Comparison of ENCODE assay signal across 14 cellular contexts in genomic region chr18:41938445-41938844, GRCh38. TPM values are rescaled to one million over a fixed set of nuclear protein-coding genes. Genes with fewer than 3 reads are reported as not detected.
A peak's percentile ranks its signal among the peaks of the same experiment; 100 is the strongest.
DNase-seq lines count a peak whose midpoint lies in the region; ATAC-seq and TF ChIP-seq lines count a peak whose summit lies in the region.
"Had no signal": no experiment of that assay in that cellular context is flagged by ENCODE, and none has a peak within 500 bp of the region (broad histone marks: within the 10 kb centered on the region; RNA-seq: fewer than 3 reads in every experiment).

No MANE protein-coding gene starts in this region.

- DNase-seq in activated CD8-positive, alpha-beta T cell treated with anti-CD3 and anti-CD28 coated beads for 36 hours = no peak
- DNase-seq in activated CD8-positive, alpha-beta T cell treated with anti-CD3 and anti-CD28 coated beads, Interleukin-2, amount 10 ng/mL, durations not matched to agents 7 days and 5 days = no peak
- DNase-seq in SK-MEL-5 (ENCODE audit: low read depth, low spot score) (peak; percentile 37), fibroblast of pulmonary artery (ENCODE audit: low read depth) (peak; percentile 87), type B pancreatic cell (ENCODE audit: extremely low spot score, unreplicated experiment) (no peak), DMS153 (lab: John Stamatoyannopoulos, UW) (no peak)
- no peak for DNase-seq in stimulated activated CD4-positive, alpha-beta T cell treated with anti-CD3 and anti-CD28 coated beads, Interleukin-2, amount 100 ng/mL, for 48 hours
- DNase-seq: activated CD8-positive, alpha-beta memory T cell treated with anti-CD3 and anti-CD28 coated beads, Interleukin-2, amount 50 U/mL, for 4 hours; T-helper 1 cell; tibial artery had no signal

- H3K4me1 Mint-ChIP-seq in activated CD8-positive, alpha-beta T cell treated with anti-CD3 and anti-CD28 coated beads for 36 hours (ENCODE audit: low read depth) = peaks cover 10% of the 10 kb centered on the region
- peaks cover 11% of the 10 kb centered on the region for H3K4me1 Mint-ChIP-seq in activated CD8-positive, alpha-beta T cell treated with anti-CD3 and anti-CD28 coated beads, Interleukin-2, amount 10 ng/mL, durations not matched to agents 7 days and 5 days (ENCODE audit: low read depth)
- H3K4me1 Mint-ChIP-seq in type B pancreatic cell (ENCODE audit: unreplicated experiment) = peaks cover 26% of the 10 kb centered on the region
- H3K4me1 Mint-ChIP-seq: B cell had no signal

- ATAC-seq in activated CD8-positive, alpha-beta T cell treated with anti-CD3 and anti-CD28 coated beads for 36 hours = peak; percentile 77
- no peak for ATAC-seq in activated CD8-positive, alpha-beta T cell treated with anti-CD3 and anti-CD28 coated beads, Interleukin-2, amount 10 ng/mL, durations not matched to agents 7 days and 5 days
- no peak for ATAC-seq in GM21529 (IDR thresholded peaks at IDR 0.05; ENCODE audit: unreplicated experiment)

- CTCF ChIA-PET in activated CD8-positive, alpha-beta T cell treated with anti-CD3 and anti-CD28 coated beads for 36 hours (lab: Charles Lee) = interaction anchor here (1.0 kb wide), 1 partner anchor 13 kb away, joined by 3 read pairs; no protein-coding TSS in a partner anchor
- CTCF ChIA-PET in activated CD8-positive, alpha-beta T cell treated with anti-CD3 and anti-CD28 coated beads, Interleukin-2, amount 10 ng/mL, durations not matched to agents 7 days and 5 days (lab: Charles Lee) = no interaction called here

- H3K36me3 Mint-ChIP-seq in activated CD8-positive, alpha-beta T cell treated with anti-CD3 and anti-CD28 coated beads for 36 hours (ENCODE audit: low read depth) = no peaks in the 10 kb centered on the region
- no peaks in the 10 kb centered on the region for H3K36me3 Mint-ChIP-seq in activated CD8-positive, alpha-beta T cell treated with anti-CD3 and anti-CD28 coated beads, Interleukin-2, amount 10 ng/mL, durations not matched to agents 7 days and 5 days (ENCODE audit: low read depth)
- no peaks in the 10 kb centered on the region for H3K36me3 Mint-ChIP-seq in type B pancreatic cell

- in situ Hi-C loops in SK-MEL-5 (cut with HindIII; ENCODE audit: low pct_unique_long_range_greater_than_20kb, low sequenced_read_pairs) = no loop called here

- no peaks in the 10 kb centered on the region for H3K9me3 Mint-ChIP-seq in activated CD8-positive, alpha-beta T cell treated with anti-CD3 and anti-CD28 coated beads for 36 hours
- H3K9me3 Mint-ChIP-seq in activated CD8-positive, alpha-beta T cell treated with anti-CD3 and anti-CD28 coated beads, Interleukin-2, amount 10 ng/mL, durations not matched to agents 7 days and 5 days (ENCODE audit: insufficient read depth) = no peaks in the 10 kb centered on the region
- H3K9me3 Mint-ChIP-seq in type B pancreatic cell = no peaks in the 10 kb centered on the region
- H3K9me3 Mint-ChIP-seq: central memory CD8-positive, alpha-beta T cell; nephron had no signal

- H3K27me3 Mint-ChIP-seq in activated CD8-positive, alpha-beta T cell treated with anti-CD3 and anti-CD28 coated beads for 36 hours = peaks cover 12% of the 10 kb centered on the region
- H3K27me3 Mint-ChIP-seq in activated CD8-positive, alpha-beta T cell treated with anti-CD3 and anti-CD28 coated beads, Interleukin-2, amount 10 ng/mL, durations not matched to agents 7 days and 5 days (ENCODE audit: low read depth) = peaks cover 9% of the 10 kb centered on the region
- no peaks in the 10 kb centered on the region for H3K27me3 Mint-ChIP-seq in type B pancreatic cell

- no peak overlapping the region for H3K4me3 ChIP-seq in fibroblast of pulmonary artery (replicated peaks; ENCODE audit: low read depth, low read length)
- H3K4me3 ChIP-seq: tibial artery had no signal

- intact Hi-C loops in activated CD8-positive, alpha-beta T cell treated with anti-CD3 and anti-CD28 coated beads for 36 hours (cut with micrococcal nuclease) = no loop called here

- no peak for TF ChIP-seq CTCF in activated CD8-positive, alpha-beta T cell treated with anti-CD3 and anti-CD28 coated beads for 36 hours (IDR thresholded peaks at IDR 0.05)
- TF ChIP-seq CTCF in fibroblast of pulmonary artery (IDR thresholded peaks at IDR 0.05; ENCODE audit: low read length, missing control alignments) (peak; percentile 18), type B pancreatic cell (conservative IDR thresholded peaks at IDR 0.05) (peak; percentile 16)

- H3K4me3 Mint-ChIP-seq in activated CD8-positive, alpha-beta T cell treated with anti-CD3 and anti-CD28 coated beads for 36 hours = no peak overlapping the region
- H3K4me3 Mint-ChIP-seq in activated CD8-positive, alpha-beta T cell treated with anti-CD3 and anti-CD28 coated beads, Interleukin-2, amount 10 ng/mL, durations not matched to agents 7 days and 5 days = no peak overlapping the region
- no peak overlapping the region for H3K4me3 Mint-ChIP-seq in type B pancreatic cell
- H3K4me3 Mint-ChIP-seq: B cell; central memory CD8-positive, alpha-beta T cell; nephron had no signal

- POLR2A ChIA-PET in activated CD8-positive, alpha-beta T cell treated with anti-CD3 and anti-CD28 coated beads for 36 hours (lab: Charles Lee) = no interaction called here
- POLR2A ChIA-PET in activated CD8-positive, alpha-beta T cell treated with anti-CD3 and anti-CD28 coated beads, Interleukin-2, amount 10 ng/mL, durations not matched to agents 7 days and 5 days (lab: Charles Lee) = no interaction called here

- H3K27ac Mint-ChIP-seq in activated CD8-positive, alpha-beta T cell treated with anti-CD3 and anti-CD28 coated beads for 36 hours = no peak overlapping the region
- no peak overlapping the region for H3K27ac Mint-ChIP-seq in activated CD8-positive, alpha-beta T cell treated with anti-CD3 and anti-CD28 coated beads, Interleukin-2, amount 10 ng/mL, durations not matched to agents 7 days and 5 days
- no peak overlapping the region for H3K27ac Mint-ChIP-seq in type B pancreatic cell
- H3K27ac Mint-ChIP-seq: B cell, nephron had no signal

RNA-seq across cellular contexts. Expression of gene PIK3C3, which starts 16.6 kb away (rescaled TPM):
- total RNA-seq in activated CD8-positive, alpha-beta T cell treated with anti-CD3 and anti-CD28 coated beads for 36 hours = 10 to 100 TPM; 52.6 to 62.1 TPM
- total RNA-seq in activated CD8-positive, alpha-beta T cell treated with anti-CD3 and anti-CD28 coated beads, Interleukin-2, amount 10 ng/mL, durations not matched to agents 7 days and 5 days = 10 to 100 TPM; 40.4 to 44.7 TPM
- total RNA-seq in SK-MEL-5 (2014; rRNA removed; shearing (Covaris generic)) = 60.4 and 68.1 TPM in 2 replicates
- 32.4 and 58.9 TPM in 2 replicates for polyA plus RNA-seq in SK-MEL-5 (2015; cell fraction: cytosol; rRNA removed)
- polyA plus RNA-seq in SK-MEL-5 (2015; cell fraction: nucleus; rRNA removed) = 50.2 and 58.6 TPM in 2 replicates
- total RNA-seq in type B pancreatic cell (ENCODE audit: low replicate concordance) = 44.3 and 58.6 TPM in 2 replicates

Comparison
In these comparisons a context has a peak if more than half of its experiments do, and no peak if none do; other contexts are left out.
1. DNase-seq: peak in SK-MEL-5 (single experiment) and fibroblast of pulmonary artery (single experiment); none in activated CD8-positive, alpha-beta T cell treated with anti-CD3 and anti-CD28 coated beads for 36 hours (single experiment), activated CD8-positive, alpha-beta T cell treated with anti-CD3 and anti-CD28 coated beads, Interleukin-2, amount 10 ng/mL, durations not matched to agents 7 days and 5 days (single experiment), type B pancreatic cell (single experiment), stimulated activated CD4-positive, alpha-beta T cell treated with anti-CD3 and anti-CD28 coated beads, Interleukin-2, amount 100 ng/mL, for 48 hours (0 of 2) and DMS153 (single experiment).